Comparison of ENCODE assay signal across 7 cellular contexts in the genomic region with DNA sequence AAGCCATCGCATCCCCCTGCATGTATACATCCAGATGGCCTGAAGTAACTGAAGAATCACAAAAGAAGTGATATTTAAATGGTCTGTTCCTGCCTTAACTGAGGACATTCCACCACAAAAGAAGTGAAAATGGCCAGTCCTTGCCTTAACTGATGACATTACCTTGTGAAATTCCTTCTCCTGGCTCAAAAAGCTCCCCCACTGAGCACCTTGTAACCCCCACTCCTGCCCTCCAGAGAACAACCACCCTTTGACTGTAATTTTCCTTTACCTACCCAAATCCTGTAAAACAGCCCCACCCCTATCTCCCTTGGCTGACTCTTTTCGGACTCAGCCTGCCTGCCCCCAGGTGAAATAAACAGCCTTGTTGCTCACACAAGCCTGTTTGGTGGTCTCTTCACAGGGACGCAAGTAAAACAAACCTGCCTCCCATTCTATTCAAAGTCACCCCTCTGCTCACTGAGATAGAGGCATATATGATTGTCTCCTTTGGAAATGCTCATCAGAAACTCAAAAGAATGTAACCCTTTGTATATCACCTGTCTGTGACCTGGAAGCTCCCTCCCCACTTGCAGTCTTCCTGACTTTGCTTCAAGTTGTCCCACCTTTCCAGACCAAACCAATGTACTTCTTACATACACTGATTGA.
A peak's percentile ranks its signal among the peaks of the same experiment; 100 is the strongest.
DNase-seq lines count a peak whose midpoint lies in the region; ATAC-seq and TF ChIP-seq lines count a peak whose summit lies in the region.
"Not testable (repeated sequence)": the region's sequence is repeated elsewhere in the genome, so short reads cannot be mapped to it uniquely, and the experiment has no call there.

No MANE protein-coding gene starts in this region.

- not testable (repeated sequence) for H3K36me3 ChIP-seq in ES-I3 (ENCODE audit: insufficient read depth, low read length); HUES48 (ENCODE audit: control insufficient read depth, insufficient read depth, low read length); iPS-18a (ENCODE audit: control insufficient read depth, low read depth, low read length); neural progenitor cell; smooth muscle cell (ENCODE audit: low read depth)

- POLR2A ChIA-PET in WTC11 (lab: Charles Lee) = not testable (repeated sequence)

- peak; percentile 57 for ATAC-seq in WTC11

- H3K4me2 ChIP-seq in neural progenitor cell, smooth muscle cell: not testable (repeated sequence)

- not testable (repeated sequence) for H3K27me3 Mint-ChIP-seq in WTC11 (ENCODE audit: low read depth); endothelial cell (ENCODE audit: unreplicated experiment); neural progenitor cell (ENCODE audit: insufficient read depth, low read depth)

- not testable (repeated sequence) for TF ChIP-seq CTCF in WTC11 (IDR thresholded peaks at IDR 0.05); endothelial cell (IDR thresholded peaks at IDR 0.05; ENCODE audit: unreplicated experiment); neural progenitor cell (IDR thresholded peaks at IDR 0.05); smooth muscle cell (IDR thresholded peaks at IDR 0.05; ENCODE audit: borderline replicate concordance, insufficient read depth, poor library complexity, severe bottlenecking)

- CTCF ChIA-PET in WTC11 (lab: Charles Lee) = not testable (repeated sequence)

- H3K27ac ChIP-seq in HUES48 (ENCODE audit: low read depth, low read length) = peak overlapping the region; percentile 97
- H3K27ac ChIP-seq in iPS-18a (ENCODE audit: low read length) = peak overlapping the region; percentile 87
- H3K27ac ChIP-seq in neural progenitor cell = not testable (repeated sequence)
- peak overlapping the region; percentile 29 for H3K27ac ChIP-seq in smooth muscle cell (ENCODE audit: low read depth)

- not testable (repeated sequence) for H3K79me2 ChIP-seq in neural progenitor cell (ENCODE audit: low read depth); smooth muscle cell (ENCODE audit: low read depth)

- not testable (repeated sequence) for H3F3A ChIP-seq in neural progenitor cell (ENCODE audit: low read depth); smooth muscle cell (ENCODE audit: low read depth)

- H3K36me3 Mint-ChIP-seq in WTC11 = peaks cover 23% of the 10 kb centered on the region
- not testable (repeated sequence) for H3K36me3 Mint-ChIP-seq in endothelial cell (ENCODE audit: low read depth, unreplicated experiment); neural progenitor cell

- H4K20me1 ChIP-seq in neural progenitor cell (ENCODE audit: low read depth); smooth muscle cell (ENCODE audit: low read depth): not testable (repeated sequence)

- H3K4me1 Mint-ChIP-seq in WTC11 (peaks cover 12% of the 10 kb centered on the region), endothelial cell (ENCODE audit: unreplicated experiment) (peaks cover 18% of the 10 kb centered on the region)
- H3K4me1 Mint-ChIP-seq in neural progenitor cell = not testable (repeated sequence)

- H3K4me1 ChIP-seq in ES-I3 (ENCODE audit: insufficient read depth, low read length) = 0 out of 2 replicates have a peak, but pooled peaks cover 19% of the 10 kb centered on the region
- peaks cover 26% of the 10 kb centered on the region for H3K4me1 ChIP-seq in HUES48 (ENCODE audit: control insufficient read depth, insufficient read depth, low read length)
- H3K4me1 ChIP-seq in iPS-18a (ENCODE audit: control insufficient read depth, low read depth, low read length) = peaks cover 24% of the 10 kb centered on the region
- H3K4me1 ChIP-seq in neural progenitor cell; smooth muscle cell (ENCODE audit: low read depth): not testable (repeated sequence)

- peak; percentile 34 for DNase-seq in WTC11 (ENCODE audit: low spot score)
- DNase-seq in endothelial cell (ENCODE audit: low spot score); neural progenitor cell (ENCODE audit: low spot score); smooth muscle cell (lab: John Stamatoyannopoulos, UW; ENCODE audit: unreplicated experiment): not testable (repeated sequence)

- H3K4me3 Mint-ChIP-seq in WTC11 = peak overlapping the region; percentile 27
- not testable (repeated sequence) for H3K4me3 Mint-ChIP-seq in endothelial cell (ENCODE audit: unreplicated experiment); neural progenitor cell

- H3K9ac ChIP-seq in ES-I3 (ENCODE audit: low read depth, low read length) = peak overlapping the region; percentile 36; the same call in 1 of the 2 replicates
- H3K9ac ChIP-seq in HUES48 (ENCODE audit: low read depth, low read length) = peak overlapping the region; percentile 71
- peak overlapping the region; percentile 37 for H3K9ac ChIP-seq in iPS-18a (ENCODE audit: low read length)
- H3K9ac ChIP-seq in neural progenitor cell; smooth muscle cell (ENCODE audit: low read depth): not testable (repeated sequence)

- H3K27me3 ChIP-seq in HUES48 (ENCODE audit: control insufficient read depth, insufficient read depth, low read length); iPS-18a (ENCODE audit: control insufficient read depth, insufficient read depth, low read length); neural progenitor cell; smooth muscle cell (ENCODE audit: low read depth): not testable (repeated sequence)

- not testable (repeated sequence) for H3K9me3 ChIP-seq in ES-I3 (ENCODE audit: control insufficient read depth, insufficient read depth, low read length); iPS-18a (ENCODE audit: control insufficient read depth, low read depth, low read length); neural progenitor cell (ENCODE audit: low read depth); smooth muscle cell (replicated peaks; ENCODE audit: low read depth)
- H3K9me3 ChIP-seq in HUES48 (ENCODE audit: control insufficient read depth, insufficient read depth, low read length) = peaks cover 19% of the 10 kb centered on the region

- H3K27ac Mint-ChIP-seq in WTC11, neural progenitor cell: not testable (repeated sequence)
- peak overlapping the region; percentile 39 for H3K27ac Mint-ChIP-seq in endothelial cell (ENCODE audit: unreplicated experiment)

- H3K4me3 ChIP-seq in HUES48 (ENCODE audit: low read depth, low read length) (peak overlapping the region; percentile 4; the same call in 1 of the 2 replicates), iPS-18a (ENCODE audit: low read length) (peak overlapping the region; percentile 1)
- not testable (repeated sequence) for H3K4me3 ChIP-seq in neural progenitor cell, smooth muscle cell

- peak overlapping the region; percentile 29 for H2AFZ ChIP-seq in neural progenitor cell (replicated peaks)
- not testable (repeated sequence) for H2AFZ ChIP-seq in smooth muscle cell (ENCODE audit: low read depth)

- 56% methylated on average over 3 of the region's 3 CpGs for WGBS in smooth muscle cell (ENCODE audit: low lambda C conversion rate)

- peaks cover 18% of the 10 kb centered on the region for H3K9me3 Mint-ChIP-seq in WTC11
- not testable (repeated sequence) for H3K9me3 Mint-ChIP-seq in endothelial cell (ENCODE audit: unreplicated experiment); neural progenitor cell

TF ChIP-seq in WTC11, 78 proteins besides CTCF, POLR2A, EP300 and RAD21:
- TF ChIP-seq TEAD1 (CRISPR knock-in tag; IDR thresholded peaks at IDR 0.05) = peak; percentile 72; the same call in 1 of the 2 replicates
